Comparison of ENCODE assay signal across 17 cellular contexts in genomic region chr6:44201200-44201599, GRCh38. TPM values are rescaled to one million over a fixed set of nuclear protein-coding genes. Genes with fewer than 3 reads are reported as not detected.
DNase-seq lines count a peak whose midpoint lies in the region; ATAC-seq and TF ChIP-seq lines count a peak whose summit lies in the region.
"Had no signal": no experiment of that assay in that cellular context is flagged by ENCODE, and none has a peak within 500 bp of the region (broad histone marks: within the 10 kb centered on the region; RNA-seq: fewer than 3 reads in every experiment).

No MANE protein-coding gene starts in this region.

- TF ChIP-seq EP300 in tibial nerve (IDR thresholded peaks at IDR 0.05) = no peak

- H3K27me3 ChIP-seq in esophagus (ENCODE audit: control insufficient read depth in 1 of 2, insufficient read depth in 2 of 2, low read length in 2 of 2) (no peaks in the 10 kb centered on the region), tibial nerve (no peaks in the 10 kb centered on the region)
- H3K27me3 ChIP-seq: BE2C, right atrium auricular region had no signal

- no peaks in the 10 kb centered on the region for H3K9me3 ChIP-seq in esophagus (ENCODE audit: control insufficient read depth in 2 of 2, insufficient read depth in 1 of 2, low read depth in 1 of 2, low read length in 1 of 2)
- no peaks in the 10 kb centered on the region for H3K9me3 ChIP-seq in tibial nerve
- H3K9me3 ChIP-seq: BE2C, right atrium auricular region had no signal

- H3K9me3 Mint-ChIP-seq in activated CD8-positive, alpha-beta T cell treated with anti-CD3 and anti-CD28 coated beads for 36 hours = no peaks in the 10 kb centered on the region
- H3K9me3 Mint-ChIP-seq: activated naive CD4-positive, alpha-beta T cell treated with anti-CD3 and anti-CD28 coated beads, Interleukin-2, amount 50 U/mL, for 72 hours; stimulated activated naive CD8-positive, alpha-beta T cell treated with anti-CD3 and anti-CD28 coated beads, Interleukin-15, amount 100 ng/mL, for 72 hours had no signal

- TF ChIP-seq POLR2A in tibial nerve (IDR thresholded peaks at IDR 0.05) = no peak

- H3K4me3 ChIP-seq in esophagus (ENCODE audit: low read depth in 1 of 2, low read length in 2 of 2) (no peak overlapping the region), skin epidermis (peak overlapping the region in 1 of 7 experiments; percentile 19), tibial nerve (no peak overlapping the region)
- H3K4me3 ChIP-seq: right atrium auricular region had no signal

- H3K4me1 ChIP-seq in esophagus (ENCODE audit: control insufficient read depth in 2 of 2, insufficient read depth in 2 of 2, low read length in 1 of 2) (peaks cover 0 to 14% of the 10 kb centered on the region in 2 donors), tibial nerve (peaks cover 0 to 5% (median 0%) of the 10 kb centered on the region in 4 donors)
- H3K4me1 ChIP-seq: BE2C had no signal

- no peak for TF ChIP-seq CTCF in activated CD8-positive, alpha-beta T cell treated with anti-CD3 and anti-CD28 coated beads for 36 hours (IDR thresholded peaks at IDR 0.05)
- TF ChIP-seq CTCF in tibial nerve (IDR thresholded peaks at IDR 0.05) = no peak

- no peak overlapping the region for H3K4me3 Mint-ChIP-seq in activated CD8-positive, alpha-beta T cell treated with anti-CD3 and anti-CD28 coated beads for 36 hours
- H3K4me3 Mint-ChIP-seq: activated CD8-positive, alpha-beta memory T cell treated with anti-CD3 and anti-CD28 coated beads, Interleukin-2, amount 10 ng/mL, durations not matched to agents 7 days and 5 days; stimulated activated naive CD8-positive, alpha-beta T cell treated with anti-CD3 and anti-CD28 coated beads, Interleukin-15, amount 100 ng/mL, for 72 hours had no signal

- peaks cover 2% of the 10 kb centered on the region for H3K27me3 Mint-ChIP-seq in activated CD8-positive, alpha-beta T cell treated with anti-CD3 and anti-CD28 coated beads for 36 hours

- POLR2A ChIA-PET in activated CD8-positive, alpha-beta T cell treated with anti-CD3 and anti-CD28 coated beads for 36 hours (lab: Charles Lee) = interaction anchor here (1.6 kb wide), 1 partner anchor 28 kb away, joined by 3 read pairs; no protein-coding TSS in a partner anchor

- intact Hi-C loops in activated CD8-positive, alpha-beta T cell treated with anti-CD3 and anti-CD28 coated beads for 36 hours (cut with micrococcal nuclease) = no loop called here

- no peaks in the 10 kb centered on the region for H3K4me1 Mint-ChIP-seq in activated CD8-positive, alpha-beta T cell treated with anti-CD3 and anti-CD28 coated beads for 36 hours (ENCODE audit: low read depth)
- H3K4me1 Mint-ChIP-seq: activated CD8-positive, alpha-beta memory T cell treated with anti-CD3 and anti-CD28 coated beads, Interleukin-2, amount 10 ng/mL, durations not matched to agents 7 days and 5 days; stimulated activated naive CD8-positive, alpha-beta T cell treated with anti-CD3 and anti-CD28 coated beads, Interleukin-15, amount 100 ng/mL, for 72 hours had no signal

- peak overlapping the region; percentile 81 to 85 for H3K27ac ChIP-seq in esophagus (ENCODE audit: low read depth in 2 of 2, low read length in 1 of 2)
- peak overlapping the region in 20 of 21 experiments; percentile 52 to 90 (median 81) for H3K27ac ChIP-seq in skin epidermis
- H3K27ac ChIP-seq in tibial nerve = no peak overlapping the region
- H3K27ac ChIP-seq: VCaP had no signal

- CTCF ChIA-PET in activated CD8-positive, alpha-beta T cell treated with anti-CD3 and anti-CD28 coated beads for 36 hours (lab: Charles Lee) = no interaction called here

- H3K27ac Mint-ChIP-seq in activated CD8-positive, alpha-beta T cell treated with anti-CD3 and anti-CD28 coated beads for 36 hours = no peak overlapping the region
- H3K27ac Mint-ChIP-seq: activated CD8-positive, alpha-beta memory T cell treated with anti-CD3 and anti-CD28 coated beads, Interleukin-2, amount 10 ng/mL, durations not matched to agents 7 days and 5 days had no signal

- no peaks in the 10 kb centered on the region for H3K36me3 ChIP-seq in esophagus (ENCODE audit: control insufficient read depth in 2 of 2, insufficient read depth in 2 of 2, low read length in 1 of 2)
- H3K36me3 ChIP-seq in tibial nerve = no peaks in the 10 kb centered on the region
- H3K36me3 ChIP-seq: BE2C, right atrium auricular region had no signal

- DNase-seq in LoVo (ENCODE audit: low spot score) = peak; percentile 19
- no peak for DNase-seq in activated CD8-positive, alpha-beta T cell treated with anti-CD3 and anti-CD28 coated beads for 36 hours
- DNase-seq in tibial nerve (ENCODE audit: low spot score in 2 of 2) = no peak
- DNase-seq: activated CD8-positive, alpha-beta memory T cell treated with anti-CD3 and anti-CD28 coated beads, Interleukin-2, amount 10 ng/mL, durations not matched to agents 7 days and 5 days; BE2C; MM.1S; NCI-H2171; stimulated activated naive CD8-positive, alpha-beta T cell treated with anti-CD3 and anti-CD28 coated beads, Interleukin-15, amount 100 ng/mL, for 72 hours had no signal

- H3K36me3 Mint-ChIP-seq in activated CD8-positive, alpha-beta T cell treated with anti-CD3 and anti-CD28 coated beads for 36 hours (ENCODE audit: low read depth) = no peaks in the 10 kb centered on the region
- H3K36me3 Mint-ChIP-seq: activated CD8-positive, alpha-beta memory T cell treated with anti-CD3 and anti-CD28 coated beads, Interleukin-2, amount 10 ng/mL, durations not matched to agents 7 days and 5 days; activated naive CD4-positive, alpha-beta T cell treated with anti-CD3 and anti-CD28 coated beads, Interleukin-2, amount 50 U/mL, for 72 hours had no signal

- no peak for ATAC-seq in activated CD8-positive, alpha-beta T cell treated with anti-CD3 and anti-CD28 coated beads for 36 hours
- ATAC-seq in GM18519 (IDR thresholded peaks at IDR 0.05; ENCODE audit: low FRiP score, unreplicated experiment) = no peak
- ATAC-seq: activated CD8-positive, alpha-beta memory T cell treated with anti-CD3 and anti-CD28 coated beads, Interleukin-2, amount 10 ng/mL, durations not matched to agents 7 days and 5 days; activated naive CD4-positive, alpha-beta T cell treated with anti-CD3 and anti-CD28 coated beads, Interleukin-2, amount 50 U/mL, for 72 hours; stimulated activated naive CD8-positive, alpha-beta T cell treated with anti-CD3 and anti-CD28 coated beads, Interleukin-15, amount 100 ng/mL, for 72 hours had no signal

- WGBS in esophagus, 2 donors = 59 to 61% methylated on average over 3 of the region's 3 CpGs
- WGBS in tibial nerve, 2 donors = 86 to 88% methylated on average over 3 of the region's 3 CpGs

RNA-seq across cellular contexts. Expression of gene MYMX, which starts 15.5 kb away (rescaled TPM):
- polyA plus RNA-seq in esophagus = under 1 TPM in 1 of 2 donors, not detected in 1; 0.05 TPM
- not detected for total RNA-seq in activated CD8-positive, alpha-beta T cell treated with anti-CD3 and anti-CD28 coated beads for 36 hours
- total RNA-seq in tibial nerve = not detected
- total RNA-seq: activated CD8-positive, alpha-beta memory T cell treated with anti-CD3 and anti-CD28 coated beads, Interleukin-2, amount 10 ng/mL, durations not matched to agents 7 days and 5 days; activated naive CD4-positive, alpha-beta T cell treated with anti-CD3 and anti-CD28 coated beads, Interleukin-2, amount 50 U/mL, for 72 hours; cerebellum; Daoy; fibroblast of lung; right atrium auricular region had no signal
- polyA plus RNA-seq: fibroblast of lung had no signal

RNA-seq across cellular contexts. Expression of gene SLC29A1, which starts 22.2 kb away (rescaled TPM):
- 10 to 100 TPM; 11.6 to 18.5 TPM for polyA plus RNA-seq in esophagus
- 10 to 100 TPM; 56.1 to 57.4 TPM for total RNA-seq in activated CD8-positive, alpha-beta T cell treated with anti-CD3 and anti-CD28 coated beads for 36 hours
- total RNA-seq in tibial nerve = 10 to 100 TPM; 51.4 to 83.1 (median 63.8) TPM

RNA-seq across cellular contexts. Expression of gene CAPN11, which starts 42.6 kb away (rescaled TPM):
- under 1 TPM; 0.19 to 0.29 TPM for polyA plus RNA-seq in esophagus
- under 1 TPM; 0.11 to 0.18 TPM for total RNA-seq in activated CD8-positive, alpha-beta T cell treated with anti-CD3 and anti-CD28 coated beads for 36 hours
- 1 to 10 TPM in 3 of 4 donors, under 1 TPM in 1; 0.21 to 6.5 (median 4.2) TPM for total RNA-seq in tibial nerve
- total RNA-seq: activated CD8-positive, alpha-beta memory T cell treated with anti-CD3 and anti-CD28 coated beads, Interleukin-2, amount 10 ng/mL, durations not matched to agents 7 days and 5 days; cerebellum; Daoy; fibroblast of lung had no signal
- polyA plus RNA-seq: fibroblast of lung had no signal

RNA-seq across cellular contexts. Expression of gene HSP90AB1, which starts 45.7 kb away (rescaled TPM):
- 100 to 1,000 TPM; 129 to 403 TPM for polyA plus RNA-seq in esophagus
- 1,000 to 10,000 TPM; 2,124 to 2,130 TPM for total RNA-seq in activated CD8-positive, alpha-beta T cell treated with anti-CD3 and anti-CD28 coated beads for 36 hours
- 100 to 1,000 TPM; 485 to 580 (median 543) TPM for total RNA-seq in tibial nerve

RNA-seq across cellular contexts. Expression of gene SLC35B2, which starts 56.1 kb away (rescaled TPM):
- 10 to 100 TPM in 1 of 2 donors, 1 to 10 TPM in 1; 4.3 to 13.0 TPM for polyA plus RNA-seq in esophagus
- 10 to 100 TPM; 15.4 to 16.7 TPM for total RNA-seq in activated CD8-positive, alpha-beta T cell treated with anti-CD3 and anti-CD28 coated beads for 36 hours
- 10 to 100 TPM; 28.0 to 34.1 (median 33.1) TPM for total RNA-seq in tibial nerve

Comparison
In these comparisons a context has a peak if more than half of its experiments do, and no peak if none do; other contexts are left out.
1. H3K27ac ChIP-seq: peak in esophagus (2 of 2) and skin epidermis (20 of 21); none in tibial nerve (0 of 4).